ENCODE assay signal across 1 cellular context in the genomic region with DNA sequence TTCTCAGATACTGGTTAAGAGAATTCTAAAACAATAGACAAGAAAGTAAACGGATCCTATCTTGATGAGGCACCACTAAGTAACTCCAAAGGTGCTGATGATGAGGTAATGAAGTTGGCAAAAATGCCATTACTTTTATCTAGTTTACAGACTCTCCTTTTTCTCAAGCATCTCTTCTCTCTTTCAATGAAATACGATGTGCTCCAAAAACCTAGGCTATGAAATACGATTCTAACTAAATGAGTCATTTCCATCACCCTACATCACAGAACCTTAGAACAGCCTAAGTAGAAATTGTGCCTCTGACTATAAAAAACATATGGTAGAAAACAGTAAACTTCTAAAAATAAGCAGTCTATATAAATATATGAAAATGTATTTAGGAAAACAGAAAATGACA.
A peak's percentile ranks its signal among the peaks of the same experiment; 100 is the strongest.
TF ChIP-seq lines count a peak whose summit lies in the region.

No MANE protein-coding gene starts in this region.

TF ChIP-seq in endothelial cell of umbilical vein, 7 proteins besides CTCF, POLR2A, EP300 and RAD21:
- TF ChIP-seq JUN (IDR thresholded peaks at IDR 0.05; ENCODE audit: borderline replicate concordance, insufficient read depth, insufficient read length, low read depth): no peak
- TF ChIP-seq FOS (IDR thresholded peaks at IDR 0.05; ENCODE audit: borderline replicate concordance, insufficient read depth, low read length): peak; percentile 24
- TF ChIP-seq, protein P1, sequence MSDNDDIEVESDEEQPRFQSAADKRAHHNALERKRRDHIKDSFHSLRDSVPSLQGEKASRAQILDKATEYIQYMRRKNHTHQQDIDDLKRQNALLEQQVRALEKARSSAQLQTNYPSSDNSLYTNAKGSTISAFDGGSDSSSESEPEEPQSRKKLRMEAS (IDR thresholded peaks at IDR 0.05; ENCODE audit: insufficient read depth, insufficient read length): no peak
TF ChIP-seq in endothelial cell of umbilical vein: peak in this region for 1.
